ENCODE assay signal across 8 cellular contexts in the genomic region with DNA sequence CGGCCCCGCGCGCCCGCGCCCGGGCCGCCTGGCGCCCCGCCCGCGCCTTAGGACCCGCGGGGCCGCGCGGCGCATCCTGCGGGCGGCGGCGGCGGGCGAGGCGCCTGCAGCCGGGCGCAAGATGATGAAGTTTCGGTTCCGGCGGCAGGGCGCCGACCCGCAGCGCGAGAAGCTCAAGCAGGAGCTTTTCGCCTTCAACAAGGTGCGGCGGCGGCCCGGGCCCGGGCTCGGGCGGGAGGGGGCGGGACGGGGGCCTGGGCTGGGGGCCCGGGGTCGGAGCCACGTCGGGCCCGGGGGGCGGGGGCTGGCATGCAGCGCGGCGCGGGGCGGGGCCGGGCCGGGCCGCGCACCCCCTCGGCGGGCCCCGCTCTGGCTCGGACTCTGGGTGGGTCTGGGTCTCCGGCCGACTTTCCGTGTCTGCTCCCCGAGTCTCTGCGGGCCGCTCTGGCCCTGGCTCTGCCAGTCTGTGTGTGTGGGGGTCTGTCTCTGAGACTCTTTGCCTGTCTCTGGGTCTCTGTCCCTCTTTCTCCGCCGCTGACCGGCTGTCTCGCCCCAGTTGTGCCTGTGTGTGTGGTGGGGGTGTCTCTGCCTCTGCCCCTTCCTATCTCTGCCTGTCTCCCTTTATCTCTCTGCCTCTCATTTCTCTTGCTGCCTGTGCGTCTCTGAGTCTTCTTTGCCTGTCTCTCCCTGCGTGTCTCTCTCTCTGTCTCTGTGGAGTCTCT. TPM values are rescaled to one million over a fixed set of nuclear protein-coding genes. Genes with fewer than 3 reads are reported as not detected.
DNase-seq lines count a peak whose midpoint lies in the region; ATAC-seq and TF ChIP-seq lines count a peak whose summit lies in the region.

Gene LLGL1 (plus strand): TSS at position 74 of the 722 bp plus-strand sequence. CDS start 48 bp downstream, at position 122.

- H3K4me1 Mint-ChIP-seq in CD4-positive, alpha-beta memory T cell, result peaks cover 15 to 39% (median 21%) of the 10 kb centered on the region in 4 donors
- peaks cover 53% of the 10 kb centered on the region for H3K4me1 Mint-ChIP-seq in brain

- peaks cover 28% of the 10 kb centered on the region for H3K4me1 ChIP-seq in CD4-positive, alpha-beta memory T cell (ENCODE audit: insufficient read depth, low read length)
- peaks cover 0 to 15% (median 6%) of the 10 kb centered on the region in 4 donors for H3K4me1 ChIP-seq in liver (ENCODE audit: control insufficient read depth in 4 of 4, insufficient read depth in 4 of 4, low read length in 3 of 4)

- 3% methylated on average over 76 of the region's 76 CpGs for WGBS in liver

- H3K27me3 ChIP-seq in CD4-positive, alpha-beta memory T cell (ENCODE audit: insufficient read depth, low read length), result no peaks in the 10 kb centered on the region
- no peaks in the 10 kb centered on the region for H3K27me3 ChIP-seq in liver (ENCODE audit: control insufficient read depth in 4 of 4, insufficient read depth in 4 of 4, low read length in 3 of 4)

- CTCF ChIA-PET in CD4-positive, alpha-beta memory T cell (lab: Charles Lee; ENCODE audit: partially characterized antibody), result no interaction called here

- peak in 1 of 5 donors; percentile 16 for DNase-seq in CD4-positive, alpha-beta memory T cell
- DNase-seq in M059J (ENCODE audit: low read depth) (no peak), left lobe of liver (ENCODE audit: low spot score) (no peak), globus pallidus (ENCODE audit: low spot score) (no peak)

- intact Hi-C loops in CD4-positive, alpha-beta memory T cell (cut with micrococcal nuclease), result loop anchor here (1.0 kb wide), 3 partner anchors 35 to 90 kb away; partner anchors contain the start of genes ALKBH5, MIEF2 and SMCR8

- no peaks in the 10 kb centered on the region for H3K36me3 ChIP-seq in CD4-positive, alpha-beta memory T cell (ENCODE audit: insufficient read depth, low read length)
- H3K36me3 ChIP-seq in liver (ENCODE audit: control insufficient read depth in 4 of 4, insufficient read depth in 3 of 4, low read depth in 1 of 4, low read length in 3 of 4), result no peaks in the 10 kb centered on the region

- no peaks in the 10 kb centered on the region for H3K9me3 Mint-ChIP-seq in CD4-positive, alpha-beta memory T cell
- no peaks in the 10 kb centered on the region for H3K9me3 Mint-ChIP-seq in brain

- POLR2A ChIA-PET in CD4-positive, alpha-beta memory T cell (lab: Charles Lee; ENCODE audit: partially characterized antibody), result interaction anchor here (1.0 to 2.5 kb wide), 5 partner anchors 9 to 42 kb away, joined by 3 to 9 read pairs (median 3); partner anchors contain the start of gene ALKBH5

- H3K27ac Mint-ChIP-seq in CD4-positive, alpha-beta memory T cell, result peak within 1 kb of the TSS; percentile 82 to 99 (median 94)
- H3K27ac Mint-ChIP-seq in brain, result peak within 1 kb of the TSS; percentile 96 to 99 (median 98)

- peak within 1 kb of the TSS; percentile 89 to 99 (median 96) for H3K4me3 Mint-ChIP-seq in CD4-positive, alpha-beta memory T cell
- peak within 1 kb of the TSS; percentile 95 to 99 (median 98) for H3K4me3 Mint-ChIP-seq in brain

- TF ChIP-seq CTCF in brain (conservative IDR thresholded peaks at IDR 0.05) (no peak), liver (IDR thresholded peaks at IDR 0.05; ENCODE audit: low read depth, low read length, missing input control) (no peak), subcutaneous adipose tissue (IDR thresholded peaks at IDR 0.05; ENCODE audit: low read depth) (no peak)

- no peaks in the 10 kb centered on the region for H3K9me3 ChIP-seq in CD4-positive, alpha-beta memory T cell (ENCODE audit: control insufficient read depth in 1 of 2, low read length in 2 of 2)
- H3K9me3 ChIP-seq in liver (ENCODE audit: control insufficient read depth in 4 of 4, low read length in 3 of 4), result no peaks in the 10 kb centered on the region

- H3K27ac ChIP-seq in CD4-positive, alpha-beta memory T cell (ENCODE audit: low read depth, low read length), result peak within 1 kb of the TSS; percentile 42
- no peak within 1 kb of the TSS for H3K27ac ChIP-seq in liver (ENCODE audit: low read depth in 1 of 2, low read length in 2 of 2)

- ATAC-seq in GM21360 (IDR thresholded peaks at IDR 0.05; ENCODE audit: unreplicated experiment) (peak; percentile 28), left lobe of liver (no peak)

- H3K4me3 ChIP-seq in CD4-positive, alpha-beta memory T cell (ENCODE audit: low read length in 2 of 2), result peak within 1 kb of the TSS; percentile 59 to 78
- H3K4me3 ChIP-seq in liver (ENCODE audit: low read depth in 1 of 3, low read length in 3 of 3), result peak within 1 kb of the TSS; percentile 18 to 85 (median 43)

- TF ChIP-seq RAD21 in liver (IDR thresholded peaks at IDR 0.05), result no peak

- no peaks in the 10 kb centered on the region for H3K36me3 Mint-ChIP-seq in CD4-positive, alpha-beta memory T cell
- no peaks in the 10 kb centered on the region for H3K36me3 Mint-ChIP-seq in brain

- H3K27me3 Mint-ChIP-seq in CD4-positive, alpha-beta memory T cell, result no peaks in the 10 kb centered on the region
- H3K27me3 Mint-ChIP-seq in brain, result peaks cover 5% of the 10 kb centered on the region

- no peak within 1 kb of the TSS for H3K9ac ChIP-seq in liver (ENCODE audit: low read depth in 1 of 2, low read length in 2 of 2)

TF ChIP-seq in liver, 16 proteins besides CTCF, POLR2A, EP300 and RAD21:
- TF ChIP-seq YY1 (IDR thresholded peaks at IDR 0.05) (no peak), ATF3 (IDR thresholded peaks at IDR 0.05) (no peak), FOXA2 (IDR thresholded peaks at IDR 0.05) (no peak), NR2F2 (IDR thresholded peaks at IDR 0.05) (no peak), GABPA (IDR thresholded peaks at IDR 0.05 in 1 of 2, conservative IDR thresholded peaks at IDR 0.05 in 1 of 2) (no peak), RXRA (IDR thresholded peaks at IDR 0.05) (no peak), TAF1 (conservative IDR thresholded peaks at IDR 0.05) (no peak), HNF4G (IDR thresholded peaks at IDR 0.05) (no peak), ZBTB33 (IDR thresholded peaks at IDR 0.05) (no peak), REST (IDR thresholded peaks at IDR 0.05) (no peak)
- TF ChIP-seq, protein P1, sequence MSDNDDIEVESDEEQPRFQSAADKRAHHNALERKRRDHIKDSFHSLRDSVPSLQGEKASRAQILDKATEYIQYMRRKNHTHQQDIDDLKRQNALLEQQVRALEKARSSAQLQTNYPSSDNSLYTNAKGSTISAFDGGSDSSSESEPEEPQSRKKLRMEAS (IDR thresholded peaks at IDR 0.05), result no peak

RNA-seq across cellular contexts. Expression of gene LLGL1, which starts in this region (rescaled TPM):
- 10 to 100 TPM; 19.9 to 20.5 TPM for total RNA-seq in CD4-positive, alpha-beta memory T cell
- polyA plus RNA-seq in CD4-positive, alpha-beta memory T cell, result 1 to 10 TPM in 1 of 2 donors, under 1 TPM in 1; 0.25 to 1.3 TPM
- 24.3 and 38.0 TPM in 2 replicates for total RNA-seq in M059J (2014; rRNA removed; shearing (Covaris generic))
- 71.6 TPM for polyA plus RNA-seq in brain (ENCODE audit: insufficient read depth, low read depth, low replicate concordance)
- 10 to 100 TPM in 1 of 2 donors, 1 to 10 TPM in 1; 3.4 to 12.0 TPM for total RNA-seq in liver
- polyA plus RNA-seq in liver, result 1 to 10 TPM in 1 of 2 donors, under 1 TPM in 1; 0.39 to 2.2 TPM
- total RNA-seq in subcutaneous adipose tissue, result 10 to 100 TPM in 3 of 4 donors, 1 to 10 TPM in 1; 4.2 to 17.7 (median 13.6) TPM
- 3.3 TPM for total RNA-seq in left lobe of liver

Comparison
In these comparisons a context has a peak if more than half of its experiments do, and no peak if none do; other contexts are left out.
1. RNA of gene LLGL1 (polyA plus RNA-seq): 71.6 TPM in brain (single experiment); 0.39 to 2.2 TPM in liver and 0.25 to 1.3 TPM in CD4-positive, alpha-beta memory T cell; every median in the first group is over 10 times any median in the second.